20 cellular contexts compared by ENCODE assay signal in the genomic region with DNA sequence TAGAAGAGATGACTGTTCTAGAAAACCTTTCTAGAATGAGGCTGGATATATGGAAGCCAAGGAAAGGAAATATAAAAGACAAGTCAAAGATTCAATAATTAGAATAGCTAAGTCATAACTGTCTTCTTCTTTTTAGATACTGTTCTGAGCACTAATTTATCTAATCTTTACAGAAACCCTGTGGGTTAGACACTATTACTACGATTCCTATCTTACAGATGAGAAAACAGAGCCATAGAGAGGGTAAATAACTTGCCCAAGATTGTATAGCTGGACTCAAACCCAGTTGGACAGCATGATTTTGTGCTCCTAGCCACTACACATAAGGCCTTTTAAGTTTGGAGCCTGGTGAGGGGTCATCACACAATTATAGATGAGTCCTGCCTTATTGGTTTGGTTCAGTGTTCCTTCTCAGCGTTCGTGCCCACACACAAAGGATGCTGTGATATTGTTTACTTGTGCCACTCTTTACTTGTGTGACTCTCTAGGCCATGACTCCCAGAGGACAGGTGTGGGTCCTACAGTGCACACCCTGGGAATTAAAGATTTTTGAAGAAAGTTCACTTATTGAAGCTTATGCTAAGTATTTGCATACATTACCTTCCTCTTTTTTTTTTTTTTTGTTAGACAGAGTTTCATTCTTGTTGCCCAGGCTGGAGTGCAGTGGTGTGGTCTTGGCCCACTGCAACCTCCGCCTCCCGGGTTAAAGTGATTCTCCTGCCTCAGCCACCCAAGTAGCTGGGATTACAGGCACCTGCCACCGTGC.
"Had no signal": no experiment of that assay in that cellular context is flagged by ENCODE, and none has a peak within 500 bp of the region (broad histone marks: within the 10 kb centered on the region; RNA-seq: fewer than 3 reads in every experiment).

No MANE protein-coding gene starts in this region.

- H3K4me3 Mint-ChIP-seq: mesothelial cell of epicardium; natural killer cell; stimulated activated effector memory CD8-positive, alpha-beta T cell treated with anti-CD3 and anti-CD28 coated beads, Interleukin-12 subunit alpha, Interleukin-12 subunit beta, amount 100 ng/mL, for 72 hours; type B pancreatic cell had no signal

- H3K27me3 ChIP-seq: dorsolateral prefrontal cortex, gastrocnemius medialis, ovary, testis, tibial artery had no signal

- H3K27ac Mint-ChIP-seq: mesothelial cell of epicardium; natural killer cell; stimulated activated effector memory CD8-positive, alpha-beta T cell treated with anti-CD3 and anti-CD28 coated beads, Interleukin-12 subunit alpha, Interleukin-12 subunit beta, amount 100 ng/mL, for 72 hours; type B pancreatic cell had no signal

- H3K27ac ChIP-seq: dorsolateral prefrontal cortex, gastrocnemius medialis, ovary, testis, tibial artery had no signal

- H3K4me1 ChIP-seq: gastrocnemius medialis, testis, tibial artery had no signal

- H3K36me3 ChIP-seq: gastrocnemius medialis, ovary, tibial artery had no signal

- DNase-seq: dorsolateral prefrontal cortex; effector CD4-positive, alpha-beta T cell; gastrocnemius medialis; kidney; mesenchymal stem cell; natural killer cell; occipital lobe; ovary; stimulated activated CD4-positive, alpha-beta T cell treated with anti-CD3 and anti-CD28 coated beads, Interleukin-2, amount 100 ng/mL, for 24 hours; stimulated activated CD4-positive, alpha-beta T cell treated with anti-CD3 and anti-CD28 coated beads, Interleukin-4, amount 100 ng/mL, for 24 hours; stimulated activated naive CD8-positive, alpha-beta T cell treated with anti-CD3 and anti-CD28 coated beads, Interleukin-15, Interleukin-2, amounts not matched to agents 100 U/mL and 50 U/mL, for 24 hours; substantia nigra; testis had no signal

- H3K4me3 ChIP-seq: dorsolateral prefrontal cortex, gastrocnemius medialis, lung, ovary, testis, tibial artery had no signal

- H3K9me3 Mint-ChIP-seq: mesothelial cell of epicardium; natural killer cell; stimulated activated effector memory CD8-positive, alpha-beta T cell treated with anti-CD3 and anti-CD28 coated beads, Interleukin-12 subunit alpha, Interleukin-12 subunit beta, amount 100 ng/mL, for 72 hours; type B pancreatic cell had no signal

- H3K9me3 ChIP-seq: gastrocnemius medialis, ovary, testis, tibial artery had no signal

- ATAC-seq: gastrocnemius medialis; left lobe of liver; natural killer cell; sciatic nerve; stimulated activated effector memory CD8-positive, alpha-beta T cell treated with anti-CD3 and anti-CD28 coated beads, Interleukin-12 subunit alpha, Interleukin-12 subunit beta, amount 100 ng/mL, for 72 hours; stimulated activated naive CD8-positive, alpha-beta T cell treated with anti-CD3 and anti-CD28 coated beads, Interleukin-15, Interleukin-2, amounts not matched to agents 100 U/mL and 50 U/mL, for 24 hours had no signal

- H3K36me3 Mint-ChIP-seq: mesothelial cell of epicardium; natural killer cell; stimulated activated effector memory CD8-positive, alpha-beta T cell treated with anti-CD3 and anti-CD28 coated beads, Interleukin-12 subunit alpha, Interleukin-12 subunit beta, amount 100 ng/mL, for 72 hours; type B pancreatic cell had no signal
